1 cellular context compared by ENCODE assay signal in the genomic region with DNA sequence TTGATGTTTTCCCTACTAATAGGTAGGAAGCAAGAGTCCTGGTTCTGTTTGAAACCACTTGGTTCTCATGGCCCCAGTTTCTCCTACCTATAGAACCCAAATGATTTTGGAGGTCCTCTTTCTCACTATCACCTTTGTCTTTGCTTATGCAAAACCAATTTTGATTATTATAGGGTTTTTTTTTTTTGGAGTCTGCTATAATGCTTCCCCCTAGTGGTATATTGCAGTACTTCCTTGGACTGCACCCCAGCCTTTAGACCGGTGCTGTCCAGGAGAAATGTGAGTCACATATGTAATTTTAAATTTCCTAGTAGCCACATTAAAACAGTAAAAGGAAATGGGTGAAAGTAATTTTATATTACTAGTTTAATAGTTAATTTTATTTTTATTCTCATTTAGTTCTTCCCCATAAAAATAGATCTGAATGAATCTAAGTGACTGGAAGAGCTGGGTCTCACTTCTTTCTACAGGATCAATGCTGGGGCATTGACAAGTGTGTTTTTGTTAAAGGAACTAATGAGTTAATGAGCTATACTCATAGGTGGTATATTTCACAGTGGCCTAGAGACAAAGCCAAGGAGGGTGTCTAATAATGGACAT.
TF ChIP-seq lines count a peak whose summit lies in the region.

No MANE protein-coding gene starts in this region.

TF ChIP-seq in liver, 16 proteins besides CTCF, POLR2A, EP300 and RAD21 (continued from another document):
- TF ChIP-seq, protein P1, sequence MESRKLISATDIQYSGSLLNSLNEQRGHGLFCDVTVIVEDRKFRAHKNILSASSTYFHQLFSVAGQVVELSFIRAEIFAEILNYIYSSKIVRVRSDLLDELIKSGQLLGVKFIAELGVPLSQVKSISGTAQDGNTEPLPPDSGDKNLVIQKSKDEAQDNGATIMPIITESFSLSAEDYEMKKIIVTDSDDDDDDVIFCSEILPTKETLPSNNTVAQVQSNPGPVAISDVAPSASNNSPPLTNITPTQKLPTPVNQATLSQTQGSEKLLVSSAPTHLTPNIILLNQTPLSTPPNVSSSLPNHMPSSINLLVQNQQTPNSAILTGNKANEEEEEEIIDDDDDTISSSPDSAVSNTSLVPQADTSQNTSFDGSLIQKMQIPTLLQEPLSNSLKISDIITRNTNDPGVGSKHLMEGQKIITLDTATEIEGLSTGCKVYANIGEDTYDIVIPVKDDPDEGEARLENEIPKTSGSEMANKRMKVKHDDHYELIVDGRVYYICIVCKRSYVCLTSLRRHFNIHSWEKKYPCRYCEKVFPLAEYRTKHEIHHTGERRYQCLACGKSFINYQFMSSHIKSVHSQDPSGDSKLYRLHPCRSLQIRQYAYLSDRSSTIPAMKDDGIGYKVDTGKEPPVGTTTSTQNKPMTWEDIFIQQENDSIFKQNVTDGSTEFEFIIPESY (IDR thresholded peaks at IDR 0.05): no peak
- TF ChIP-seq JUND (IDR thresholded peaks at IDR 0.05) (no peak), FOXA1 (IDR thresholded peaks at IDR 0.05) (no peak), RXRA (IDR thresholded peaks at IDR 0.05) (no peak)
- TF ChIP-seq, protein P2, sequence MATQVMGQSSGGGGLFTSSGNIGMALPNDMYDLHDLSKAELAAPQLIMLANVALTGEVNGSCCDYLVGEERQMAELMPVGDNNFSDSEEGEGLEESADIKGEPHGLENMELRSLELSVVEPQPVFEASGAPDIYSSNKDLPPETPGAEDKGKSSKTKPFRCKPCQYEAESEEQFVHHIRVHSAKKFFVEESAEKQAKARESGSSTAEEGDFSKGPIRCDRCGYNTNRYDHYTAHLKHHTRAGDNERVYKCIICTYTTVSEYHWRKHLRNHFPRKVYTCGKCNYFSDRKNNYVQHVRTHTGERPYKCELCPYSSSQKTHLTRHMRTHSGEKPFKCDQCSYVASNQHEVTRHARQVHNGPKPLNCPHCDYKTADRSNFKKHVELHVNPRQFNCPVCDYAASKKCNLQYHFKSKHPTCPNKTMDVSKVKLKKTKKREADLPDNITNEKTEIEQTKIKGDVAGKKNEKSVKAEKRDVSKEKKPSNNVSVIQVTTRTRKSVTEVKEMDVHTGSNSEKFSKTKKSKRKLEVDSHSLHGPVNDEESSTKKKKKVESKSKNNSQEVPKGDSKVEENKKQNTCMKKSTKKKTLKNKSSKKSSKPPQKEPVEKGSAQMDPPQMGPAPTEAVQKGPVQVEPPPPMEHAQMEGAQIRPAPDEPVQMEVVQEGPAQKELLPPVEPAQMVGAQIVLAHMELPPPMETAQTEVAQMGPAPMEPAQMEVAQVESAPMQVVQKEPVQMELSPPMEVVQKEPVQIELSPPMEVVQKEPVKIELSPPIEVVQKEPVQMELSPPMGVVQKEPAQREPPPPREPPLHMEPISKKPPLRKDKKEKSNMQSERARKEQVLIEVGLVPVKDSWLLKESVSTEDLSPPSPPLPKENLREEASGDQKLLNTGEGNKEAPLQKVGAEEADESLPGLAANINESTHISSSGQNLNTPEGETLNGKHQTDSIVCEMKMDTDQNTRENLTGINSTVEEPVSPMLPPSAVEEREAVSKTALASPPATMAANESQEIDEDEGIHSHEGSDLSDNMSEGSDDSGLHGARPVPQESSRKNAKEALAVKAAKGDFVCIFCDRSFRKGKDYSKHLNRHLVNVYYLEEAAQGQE (IDR thresholded peaks at IDR 0.05): no peak
